Comparison of ENCODE assay signal across 31 cellular contexts in the genomic region with DNA sequence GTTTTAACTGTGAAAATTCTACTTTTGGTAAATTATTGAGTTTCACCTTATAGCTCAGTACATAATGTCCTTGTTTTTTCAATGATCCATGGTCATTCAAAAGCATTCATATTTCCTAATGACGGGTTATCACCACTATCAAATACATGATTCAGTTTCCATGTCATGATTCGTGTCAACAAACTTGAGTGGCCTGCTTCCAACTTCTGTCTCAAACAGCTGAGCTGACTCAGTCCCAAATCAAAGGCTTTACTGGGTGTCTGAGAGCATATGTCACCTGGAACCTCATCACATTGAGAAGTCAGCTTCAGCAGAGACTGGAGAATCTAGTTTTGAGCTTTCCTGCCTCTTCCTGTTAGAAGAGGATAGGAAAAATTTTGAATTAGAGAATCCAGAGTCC.
DNase-seq lines count a peak whose midpoint lies in the region; ATAC-seq and FAIRE-seq lines count a peak whose summit lies in the region.
"Had no signal": no experiment of that assay in that cellular context is flagged by ENCODE, and none has a peak within 500 bp of the region (broad histone marks: within the 10 kb centered on the region; RNA-seq: fewer than 3 reads in every experiment).

No MANE protein-coding gene starts in this region.

- FAIRE-seq in GM19239 (lab: Jason Lieb, UNC), result no peak
- FAIRE-seq: A204.1, keratinocyte had no signal

- DNase-seq in DMS53 treated with DMSO at 0.1 percent for 48 hours (lab: John Stamatoyannopoulos, UW; ENCODE audit: unreplicated experiment) (peak; percentile 59), LoVo (ENCODE audit: low spot score) (peak; percentile 13), amniotic epithelial cell (ENCODE audit: low read depth) (peak; percentile 23), iris pigment epithelial cell (ENCODE audit: low read depth) (peak; percentile 19), NCI-H526 treated with DMSO at 0.1 percent for 48 hours (lab: John Stamatoyannopoulos, UW) (no peak), GM19239 (ENCODE audit: insufficient read length, low spot score) (no peak), NCI-H2227 treated with DMSO at 0.1 percent for 48 hours (lab: John Stamatoyannopoulos, UW) (no peak)
- DNase-seq: activated CD4-positive, alpha-beta T cell treated with anti-CD3 and anti-CD28 coated beads, Interleukin-2, amount 10 ng/mL, durations not matched to agents 7 days and 5 days; activated gamma-delta T cell; activated naive CD8-positive, alpha-beta T cell treated with anti-CD3 and anti-CD28 coated beads for 36 hours; activated T-cell treated with anti-CD3 and anti-CD28 coated beads, Interleukin-2, amount 50 U/mL, for 4 hours; aorta; colonic mucosa; effector CD4-positive, alpha-beta T cell; erythroblast; GOT3; head of caudate nucleus; left ventricle myocardium superior; mesendoderm; NCI-H146; NCI-H510A treated with DMSO at 0.1 percent for 48 hours; ovary; SHP77 treated with DMSO at 0.1 percent for 48 hours; stimulated activated naive B cell treated with anti-CD40 and anti-IgM and Interleukin-4, amounts not matched to agents 10 μg/mL and 1 μg/mL and 100 μg/mL, for 72 hours; SW 1271; T1000; testis had no signal

- no peak for ATAC-seq in HG02763 (IDR thresholded peaks at IDR 0.05; ENCODE audit: unreplicated experiment)
- ATAC-seq: activated T-cell treated with anti-CD3 and anti-CD28 coated beads, Interleukin-2, amount 50 U/mL, for 4 hours; foreskin keratinocyte; left ventricle myocardium superior; stimulated activated naive B cell treated with anti-CD40 and anti-IgM and Interleukin-4, amounts not matched to agents 10 μg/mL and 1 μg/mL and 100 μg/mL, for 72 hours had no signal

Comparison
In these comparisons a context has a peak if more than half of its experiments do, and no peak if none do; other contexts are left out.
1. DNase-seq: peak in DMS53 treated with DMSO at 0.1 percent for 48 hours (single experiment), LoVo (single experiment), amniotic epithelial cell (single experiment) and iris pigment epithelial cell (single experiment); none in NCI-H526 treated with DMSO at 0.1 percent for 48 hours (single experiment), GM19239 (single experiment) and NCI-H2227 treated with DMSO at 0.1 percent for 48 hours (single experiment).